In genomic region chr14:90547250-90547649, GRCh38 we compare ENCODE assay signal across 14 cellular contexts.
"Had no signal": no experiment of that assay in that cellular context is flagged by ENCODE, and none has a peak within 500 bp of the region (broad histone marks: within the 10 kb centered on the region; RNA-seq: fewer than 3 reads in every experiment).

No MANE protein-coding gene starts in this region.

- H3K27me3 ChIP-seq: cardiac muscle cell, foreskin keratinocyte, right lobe of liver, stomach had no signal

- H3K9me3 ChIP-seq: right lobe of liver, stomach had no signal

- H3K4me3 ChIP-seq: cardiac muscle cell, right lobe of liver, smooth muscle cell, stomach had no signal

- H3K36me3 ChIP-seq: cardiac muscle cell, right lobe of liver, stomach had no signal

- ATAC-seq: foreskin keratinocyte; left lobe of liver; right lobe of liver; stimulated activated effector memory CD8-positive, alpha-beta T cell treated with anti-CD3 and anti-CD28 coated beads, Interleukin-12 subunit alpha, Interleukin-12 subunit beta, amount 100 ng/mL, for 72 hours had no signal

- H3K27ac ChIP-seq: cardiac muscle cell, epithelial cell of prostate, foreskin keratinocyte, right lobe of liver had no signal

- DNase-seq: activated CD4-positive, alpha-beta T cell treated with anti-CD3 and anti-CD28 coated beads, Interleukin-2, amount 50 U/mL, for 48 hours; activated gamma-delta T cell treated with Interleukin-2 at 50 U/mL for 16 hours; foreskin keratinocyte; glutamatergic neuron; hippocampal formation; islet precursor cell; right lobe of liver; stimulated activated CD4-positive, alpha-beta T cell treated with anti-CD3 and anti-CD28 coated beads, Interleukin-4, amount 100 ng/mL, for 24 hours; stomach had no signal

- H3K4me1 ChIP-seq: foreskin keratinocyte, right lobe of liver had no signal
